ENCODE assay signal across 22 cellular contexts in genomic region chr1:6569033-6569432, GRCh38. TPM values are rescaled to one million over a fixed set of nuclear protein-coding genes. Genes with fewer than 3 reads are reported as not detected.
DNase-seq lines count a peak whose midpoint lies in the region; ATAC-seq, FAIRE-seq and TF ChIP-seq lines count a peak whose summit lies in the region.
"Had no signal": no experiment of that assay in that cellular context is flagged by ENCODE, and none has a peak within 500 bp of the region (broad histone marks: within the 10 kb centered on the region; RNA-seq: fewer than 3 reads in every experiment).

No MANE protein-coding gene starts in this region.

- no peak for FAIRE-seq in H1 (lab: Jason Lieb, UNC)
- FAIRE-seq: GM12891, GM18507 had no signal

- H2BK15ac ChIP-seq in H1 (ENCODE audit: low read length): no peak overlapping the region

- H2AFZ ChIP-seq in MM.1S (ENCODE audit: low read length): no peak overlapping the region
- no peak overlapping the region for H2AFZ ChIP-seq in PC-3 (ENCODE audit: low read length)
- H2AFZ ChIP-seq in H1 (ENCODE audit: low read length): no peak overlapping the region

- TF ChIP-seq CTCF in HFFc6 (IDR thresholded peaks at IDR 0.05) (no peak), MM.1S (IDR thresholded peaks at IDR 0.05; ENCODE audit: low read length) (no peak), PC-3 (conservative IDR thresholded peaks at IDR 0.05; ENCODE audit: low read depth, low read length) (no peak), H1 (IDR thresholded peaks at IDR 0.05; ENCODE audit: control extremely low read depth in 1 of 3, insufficient read depth in 1 of 3, low read depth in 1 of 3, low read length in 3 of 3) (no peak)

- H3K79me2 ChIP-seq in MM.1S (ENCODE audit: low read length): no peaks in the 10 kb centered on the region
- H3K79me2 ChIP-seq in PC-3 (ENCODE audit: low read length): no peaks in the 10 kb centered on the region
- H3K79me2 ChIP-seq in H1 (ENCODE audit: control insufficient read depth in 1 of 2, insufficient read depth in 2 of 2, low read length in 2 of 2): no peaks in the 10 kb centered on the region

- TF ChIP-seq RAD21 in H1 (IDR thresholded peaks at IDR 0.05 in 1 of 2, conservative IDR thresholded peaks at IDR 0.05 in 1 of 2; ENCODE audit: low read depth in 2 of 2, low read length in 2 of 2): no peak

- H3K27me3 ChIP-seq in MM.1S (replicated peaks; ENCODE audit: insufficient read depth, low read length) (peaks cover 56% of the 10 kb centered on the region), PC-3 (ENCODE audit: low read length) (peaks cover 23% of the 10 kb centered on the region), H1 (replicated peaks in 1 of 4; ENCODE audit: control insufficient read depth in 3 of 4, extremely low read depth in 1 of 4, insufficient read depth in 3 of 4, low read length in 3 of 4) (peaks cover 0 to 2% (median 0%) of the 10 kb centered on the region in 4 experiments; a peak in 1 of 7 replicates)

- no peak for TF ChIP-seq EP300 in H1 (IDR thresholded peaks at IDR 0.05; ENCODE audit: borderline replicate concordance in 1 of 2, low read depth in 2 of 2, low read length in 2 of 2)

- intact Hi-C loops in PC-3 (cut with micrococcal nuclease): no loop called here

- no peak for ATAC-seq in PC-3

- H3K23ac ChIP-seq in H1 (ENCODE audit: insufficient read length): no peak overlapping the region

- H3K4me1 ChIP-seq in MM.1S (ENCODE audit: low read length) (no peaks in the 10 kb centered on the region), PC-3 (ENCODE audit: insufficient read depth, low read length) (no peaks in the 10 kb centered on the region), H1 (replicated peaks in 1 of 4; ENCODE audit: control insufficient read depth in 3 of 4, insufficient read depth in 4 of 4, low read length in 3 of 4) (peaks cover 0 to 2% (median under 1%) of the 10 kb centered on the region in 4 experiments; a peak in 2 of 7 replicates)

- no peak overlapping the region for H2BK12ac ChIP-seq in H1 (ENCODE audit: low read depth, low read length)

- H3K9me2 ChIP-seq in MM.1S (replicated peaks; ENCODE audit: insufficient read depth, low read length) (no peaks in the 10 kb centered on the region), PC-3 (replicated peaks; ENCODE audit: low read length) (no peaks in the 10 kb centered on the region)

- H3K4me2 ChIP-seq in MM.1S (ENCODE audit: low read depth, low read length) (peak overlapping the region; percentile 32; the same call in 1 of the 2 replicates), PC-3 (ENCODE audit: low read length) (peak overlapping the region; percentile 35), H1 (ENCODE audit: insufficient read depth in 1 of 2, low read depth in 2 of 2, low read length in 2 of 2) (no peak overlapping the region)

- no peaks in the 10 kb centered on the region; the same call in 1 of the 2 replicates for H3K4me1 Mint-ChIP-seq in HFFc6 (ENCODE audit: low read depth)
- H3K4me1 Mint-ChIP-seq: CD4-positive, alpha-beta memory T cell had no signal

- no peak overlapping the region for H3K18ac ChIP-seq in H1 (ENCODE audit: extremely low read depth, low read length)

- H4K5ac ChIP-seq in H1 (ENCODE audit: insufficient read length, low read depth, low read length): no peak overlapping the region

- no peaks in the 10 kb centered on the region for H3K79me1 ChIP-seq in H1 (ENCODE audit: low read depth, low read length)

- peak overlapping the region; percentile 23 for H3K4ac ChIP-seq in H1 (replicated peaks; ENCODE audit: insufficient read length, low read depth, low read length)

- H2BK5ac ChIP-seq in H1 (ENCODE audit: low read depth, low read length): no peak overlapping the region

- no TSS peak for BruUV-seq in PC-3 (replicated peaks; lab: Mats Ljungman, UMichigan)

- no peak overlapping the region for H4K8ac ChIP-seq in H1 (ENCODE audit: extremely low read depth, insufficient read depth, low read length)

- no peak overlapping the region for H3K27ac ChIP-seq in MM.1S (ENCODE audit: low read length)
- no peak overlapping the region for H3K27ac ChIP-seq in PC-3 (ENCODE audit: low read length)
- H3K27ac ChIP-seq in H1 (ENCODE audit: low read depth, low read length): no peak overlapping the region

- no peak for TF ChIP-seq POLR2A in H1 (IDR thresholded peaks at IDR 0.05; ENCODE audit: control extremely low read depth in 1 of 2, low read depth in 2 of 2, low read length in 2 of 2)

- 87 to 100% methylated on average over 5 to 11 of the region's 11 CpGs for WGBS in H1 (ENCODE audit: extremely low coverage in 1 of 2, insufficient coverage in 1 of 2, insufficient read length in 1 of 2, insufficient replicate concordance in 2 of 2, low coverage in 1 of 2, low lambda C conversion rate in 2 of 2, missing lambda C conversion rate in 1 of 2), 2 experiments

- H3F3A ChIP-seq in MM.1S (ENCODE audit: insufficient read depth, low read length) (no peaks in the 10 kb centered on the region), PC-3 (ENCODE audit: low read length, unreplicated experiment) (no peaks in the 10 kb centered on the region)

- no peak overlapping the region for H2BK120ac ChIP-seq in H1 (replicated peaks; ENCODE audit: low read depth, low read length)

- H3K9me3 Mint-ChIP-seq in HFFc6: peaks cover 14% of the 10 kb centered on the region

- peaks cover 15% of the 10 kb centered on the region for H3K36me3 Mint-ChIP-seq in HFFc6 (ENCODE audit: low read depth)

- H2AK5ac ChIP-seq in H1 (ENCODE audit: low read depth, low read length): no peak overlapping the region

- H3K14ac ChIP-seq in H1 (ENCODE audit: insufficient read length): no peak overlapping the region

- peak overlapping the region; percentile 41; the same call in 1 of the 2 replicates for H3K4me3 Mint-ChIP-seq in HFFc6
- H3K4me3 Mint-ChIP-seq: CD4-positive, alpha-beta memory T cell had no signal

- no peak overlapping the region for H3K27ac Mint-ChIP-seq in HFFc6

- H3K23me2 ChIP-seq in H1 (ENCODE audit: low read depth, low read length): no peaks in the 10 kb centered on the region; the same call in 1 of the 2 replicates

- H3K27me3 Mint-ChIP-seq in HFFc6 (ENCODE audit: insufficient read depth): peaks cover 38% of the 10 kb centered on the region

- H4K91ac ChIP-seq in H1 (replicated peaks; ENCODE audit: insufficient read length, low read length): no peak overlapping the region

- H3K9ac ChIP-seq in MM.1S (ENCODE audit: low read length) (no peak overlapping the region), PC-3 (ENCODE audit: low read length) (no peak overlapping the region), H1 (replicated peaks in 1 of 4; ENCODE audit: extremely low read depth in 1 of 4, low read depth in 3 of 4, low read length in 3 of 4) (no peak overlapping the region)

- no peak overlapping the region for H2BK20ac ChIP-seq in H1 (ENCODE audit: low read length)

- H3K9me3 ChIP-seq in MM.1S (replicated peaks; ENCODE audit: insufficient read depth, low read length) (no peaks in the 10 kb centered on the region), PC-3 (ENCODE audit: low read length) (peaks cover 3% of the 10 kb centered on the region; the same call in 1 of the 2 replicates), H1 (ENCODE audit: insufficient read depth in 2 of 2, low read depth in 1 of 2, low read length in 1 of 2) (no peaks in the 10 kb centered on the region)

- DNase-seq in HFFc6 (no peak), MM.1S (no peak), PC-3 (no peak), H1 (ENCODE audit: low read depth in 1 of 2, low spot score in 2 of 2) (no peak), NK-92 (lab: John Stamatoyannopoulos, UW; ENCODE audit: unreplicated experiment) (no peak), kidney glomerular epithelial cell (lab: John Stamatoyannopoulos, UW) (no peak)
- DNase-seq: C1 segment of cervical spinal cord; Calu3; CD4-positive, alpha-beta memory T cell; COR-L47; DMS53; DMS79 treated with DMSO at 0.1 percent for 48 hours; GF-D8; GOT3; H7; HCEC 1CT had no signal

- POLR2A ChIA-PET in PC-3 (lab: Charles Lee; ENCODE audit: unreplicated experiment): no interaction called here
- POLR2A ChIA-PET in H1 (lab: Charles Lee; ENCODE audit: partially characterized antibody): interaction anchor here (0.7 to 1.1 kb wide), 5 partner anchors 11 to 64 kb away, joined by 3 to 6 read pairs (median 4); partner anchors contain the start of gene KLHL21

- H4K20me1 ChIP-seq in MM.1S (ENCODE audit: insufficient read depth, low read length) (no peaks in the 10 kb centered on the region), PC-3 (ENCODE audit: low read length) (no peaks in the 10 kb centered on the region), H1 (replicated peaks in 1 of 2; ENCODE audit: control insufficient read depth in 1 of 2, insufficient read depth in 2 of 2, low read length in 2 of 2) (peaks cover 0 to 1% of the 10 kb centered on the region in 2 experiments)

- CTCF ChIA-PET in PC-3 (lab: Charles Lee) (interaction anchor here (0.6 kb wide), 1 partner anchor 11 kb away, joined by 7 read pairs; no protein-coding TSS in a partner anchor), H1 (lab: Charles Lee; ENCODE audit: partially characterized antibody) (interaction anchor here (0.6 to 1.5 kb wide), 3 partner anchors 12 to 18 kb away, joined by 3 to 10 read pairs (median 3); partner anchors contain the start of gene NOL9)

- no peak overlapping the region for H3K56ac ChIP-seq in H1 (replicated peaks; ENCODE audit: insufficient read length, low read depth, low read length)

- peak overlapping the region; percentile 23; the same call in 1 of the 2 replicates for H3K4me3 ChIP-seq in MM.1S (ENCODE audit: low read length)
- no peak overlapping the region for H3K4me3 ChIP-seq in PC-3 (ENCODE audit: low read length)
- no peak overlapping the region for H3K4me3 ChIP-seq in H1 (ENCODE audit: extremely low read depth in 1 of 4, insufficient read depth in 2 of 4, low read depth in 3 of 4, low read length in 4 of 4)

- H3K36me3 ChIP-seq in MM.1S (replicated peaks; ENCODE audit: insufficient read depth, low read length): no peaks in the 10 kb centered on the region
- H3K36me3 ChIP-seq in PC-3 (ENCODE audit: low read depth, low read length): no peaks in the 10 kb centered on the region
- no peaks in the 10 kb centered on the region for H3K36me3 ChIP-seq in H1 (ENCODE audit: control insufficient read depth in 2 of 4, insufficient read depth in 4 of 4, low read length in 3 of 4)

RNA-seq across cellular contexts. Expression of gene ZBTB48, which starts 10.8 kb away (rescaled TPM):
- total RNA-seq in HFFc6 (2021; fragmentation: NEBNext Ultra II Directional; extraction: Animal tissue kit (Norgen Biotek cat#: 25700)): 10 to 100 TPM; 10.0 to 15.1 (median 11.3) TPM
- 42.7 and 47.2 TPM in 2 replicates for total RNA-seq in PC-3 (2014; rRNA removed)
- total RNA-seq in H1 (2021; fragmentation: NEBNext Ultra II Directional; extraction: Animal tissue kit (Norgen Biotek cat#: 25700)): 21.4 and 28.2 TPM in 2 replicates
- polyA plus RNA-seq in H1 (2011; rRNA removed): 28.8 and 35.7 TPM in 2 replicates
- 27.3 TPM for polyA plus RNA-seq in H1 (2011; cell fraction: cytosol; rRNA removed)
- 58.6 TPM for polyA plus RNA-seq in H1 (2011; cell fraction: nucleus; rRNA removed)
- polyA plus RNA-seq in H1 (2012, experiment 1 of 2): 21.0 to 37.0 TPM (median 31.1 TPM) in 4 replicates
- 17.9 TPM for polyA plus RNA-seq in H1 (2012, experiment 2 of 2)
- 21.5 TPM for polyA plus RNA-seq in H1 (2013, experiment 1 of 2)
- 18.8 TPM for polyA plus RNA-seq in H1 (2013, experiment 2 of 2)
- 15.0 and 17.6 TPM in 2 replicates for polyA minus RNA-seq in H1 (2011; rRNA and poly(A)+ RNA removed)
- polyA minus RNA-seq in H1 (2011; cell fraction: cytosol; rRNA and poly(A)+ RNA removed): 27.2 TPM
- polyA minus RNA-seq in H1 (2011; cell fraction: nucleus; rRNA and poly(A)+ RNA removed): 23.3 TPM

RNA-seq across cellular contexts. Expression of gene TAS1R1, which starts 13.9 kb away (rescaled TPM):
- total RNA-seq in HFFc6 (2021; fragmentation: NEBNext Ultra II Directional; extraction: Animal tissue kit (Norgen Biotek cat#: 25700)): not detected
- not detected in 2 replicates for total RNA-seq in PC-3 (2014; rRNA removed)
- 0.13 TPM in 1 of 2 replicates, not detected in the other for total RNA-seq in H1 (2021; fragmentation: NEBNext Ultra II Directional; extraction: Animal tissue kit (Norgen Biotek cat#: 25700))
- 0.17 and 0.26 TPM in 2 replicates for polyA plus RNA-seq in H1 (2011; rRNA removed)
- polyA plus RNA-seq in H1 (2011; cell fraction: cytosol; rRNA removed): 0.06 TPM
- 0.14 TPM for polyA plus RNA-seq in H1 (2011; cell fraction: nucleus; rRNA removed)
- 0.08 to 0.11 TPM in 2 of 4 replicates, not detected in the others for polyA plus RNA-seq in H1 (2012, experiment 1 of 2)
- not detected for polyA plus RNA-seq in H1 (2012, experiment 2 of 2)
- polyA plus RNA-seq in H1 (2013, experiment 1 of 2): 0.04 TPM
- 0.04 TPM for polyA plus RNA-seq in H1 (2013, experiment 2 of 2)
- polyA minus RNA-seq in H1 (2011; rRNA and poly(A)+ RNA removed): 0.29 TPM in 1 of 2 replicates, not detected in the other
- not detected for polyA minus RNA-seq in H1 (2011; cell fraction: cytosol; rRNA and poly(A)+ RNA removed)
- not detected for polyA minus RNA-seq in H1 (2011; cell fraction: nucleus; rRNA and poly(A)+ RNA removed)
- total RNA-seq: A172; A673; Calu3; CD4-positive, alpha-beta memory T cell; Daoy; G401 had no signal
- polyA plus RNA-seq: CD4-positive, alpha-beta memory T cell had no signal

RNA-seq across cellular contexts. Expression of gene NOL9, which starts 14.7 kb away (rescaled TPM):
- total RNA-seq in HFFc6 (2021; fragmentation: NEBNext Ultra II Directional; extraction: Animal tissue kit (Norgen Biotek cat#: 25700)): 10 to 100 TPM; 26.4 to 36.4 (median 33.4) TPM
- 79.1 and 102 TPM in 2 replicates for total RNA-seq in PC-3 (2014; rRNA removed)
- 38.1 and 42.9 TPM in 2 replicates for total RNA-seq in H1 (2021; fragmentation: NEBNext Ultra II Directional; extraction: Animal tissue kit (Norgen Biotek cat#: 25700))
- 11.6 and 17.1 TPM in 2 replicates for polyA plus RNA-seq in H1 (2011; rRNA removed)
- polyA plus RNA-seq in H1 (2011; cell fraction: cytosol; rRNA removed): 14.3 TPM
- 13.0 TPM for polyA plus RNA-seq in H1 (2011; cell fraction: nucleus; rRNA removed)
- polyA plus RNA-seq in H1 (2012, experiment 1 of 2): 7.7 to 13.4 TPM (median 9.7 TPM) in 4 replicates
- polyA plus RNA-seq in H1 (2012, experiment 2 of 2): 3.5 TPM
- 14.9 TPM for polyA plus RNA-seq in H1 (2013, experiment 1 of 2)
- 14.8 TPM for polyA plus RNA-seq in H1 (2013, experiment 2 of 2)
- 30.9 and 33.2 TPM in 2 replicates for polyA minus RNA-seq in H1 (2011; rRNA and poly(A)+ RNA removed)
- 20.6 TPM for polyA minus RNA-seq in H1 (2011; cell fraction: cytosol; rRNA and poly(A)+ RNA removed)
- 40.2 TPM for polyA minus RNA-seq in H1 (2011; cell fraction: nucleus; rRNA and poly(A)+ RNA removed)

RNA-seq across cellular contexts. Expression of gene KLHL21, which starts 33.6 kb away (rescaled TPM):
- 10 to 100 TPM; 21.1 to 31.5 (median 22.6) TPM for total RNA-seq in HFFc6 (2021; fragmentation: NEBNext Ultra II Directional; extraction: Animal tissue kit (Norgen Biotek cat#: 25700))
- total RNA-seq in PC-3 (2014; rRNA removed): 82.5 and 105 TPM in 2 replicates
- total RNA-seq in H1 (2021; fragmentation: NEBNext Ultra II Directional; extraction: Animal tissue kit (Norgen Biotek cat#: 25700)): 22.1 and 22.3 TPM in 2 replicates
- 11.9 and 25.4 TPM in 2 replicates for polyA plus RNA-seq in H1 (2011; rRNA removed)
- polyA plus RNA-seq in H1 (2011; cell fraction: cytosol; rRNA removed): 13.0 TPM
- polyA plus RNA-seq in H1 (2011; cell fraction: nucleus; rRNA removed): 25.4 TPM
- polyA plus RNA-seq in H1 (2012, experiment 1 of 2): 13.8 to 19.3 TPM (median 17.5 TPM) in 4 replicates
- 17.9 TPM for polyA plus RNA-seq in H1 (2012, experiment 2 of 2)
- polyA plus RNA-seq in H1 (2013, experiment 1 of 2): 10.0 TPM
- 8.5 TPM for polyA plus RNA-seq in H1 (2013, experiment 2 of 2)
- 20.1 and 27.9 TPM in 2 replicates for polyA minus RNA-seq in H1 (2011; rRNA and poly(A)+ RNA removed)
- polyA minus RNA-seq in H1 (2011; cell fraction: cytosol; rRNA and poly(A)+ RNA removed): 30.3 TPM
- polyA minus RNA-seq in H1 (2011; cell fraction: nucleus; rRNA and poly(A)+ RNA removed): 34.4 TPM

RNA-seq across cellular contexts. Expression of gene PHF13, which starts 44.5 kb away (rescaled TPM):
- total RNA-seq in HFFc6 (2021; fragmentation: NEBNext Ultra II Directional; extraction: Animal tissue kit (Norgen Biotek cat#: 25700)): 10 to 100 TPM; 18.0 to 19.9 (median 19.0) TPM
- total RNA-seq in PC-3 (2014; rRNA removed): 13.2 and 14.9 TPM in 2 replicates
- total RNA-seq in H1 (2021; fragmentation: NEBNext Ultra II Directional; extraction: Animal tissue kit (Norgen Biotek cat#: 25700)): 38.7 and 39.6 TPM in 2 replicates
- 11.7 and 16.5 TPM in 2 replicates for polyA plus RNA-seq in H1 (2011; rRNA removed)
- 10.7 TPM for polyA plus RNA-seq in H1 (2011; cell fraction: cytosol; rRNA removed)
- polyA plus RNA-seq in H1 (2011; cell fraction: nucleus; rRNA removed): 14.8 TPM
- polyA plus RNA-seq in H1 (2012, experiment 1 of 2): 28.4 to 32.4 TPM (median 30.4 TPM) in 4 replicates
- polyA plus RNA-seq in H1 (2012, experiment 2 of 2): 29.9 TPM
- 19.5 TPM for polyA plus RNA-seq in H1 (2013, experiment 1 of 2)
- polyA plus RNA-seq in H1 (2013, experiment 2 of 2): 23.7 TPM
- 11.3 and 16.2 TPM in 2 replicates for polyA minus RNA-seq in H1 (2011; rRNA and poly(A)+ RNA removed)
- polyA minus RNA-seq in H1 (2011; cell fraction: cytosol; rRNA and poly(A)+ RNA removed): 10.7 TPM
- polyA minus RNA-seq in H1 (2011; cell fraction: nucleus; rRNA and poly(A)+ RNA removed): 7.1 TPM

Comparison
In these comparisons a context has a peak if more than half of its experiments do, and no peak if none do; other contexts are left out.
1. H3K4me2 ChIP-seq: peak in MM.1S (single experiment) and PC-3 (single experiment); none in H1 (0 of 2).